25 cellular contexts compared by ENCODE assay signal in genomic region chr7:91193141-91193540, GRCh38.
DNase-seq lines count a peak whose midpoint lies in the region; FAIRE-seq and TF ChIP-seq lines count a peak whose summit lies in the region.
"Had no signal": no experiment of that assay in that cellular context is flagged by ENCODE, and none has a peak within 500 bp of the region (broad histone marks: within the 10 kb centered on the region; RNA-seq: fewer than 3 reads in every experiment).

No MANE protein-coding gene starts in this region.

- H3K36me3 ChIP-seq in GM23248 (ENCODE audit: low read depth) (no peaks in the 10 kb centered on the region), adipocyte (ENCODE audit: control insufficient read depth, insufficient read depth, low read length, severe bottlenecking) (no peaks in the 10 kb centered on the region)
- H3K36me3 ChIP-seq: lower lobe of right lung, tibial nerve had no signal

- no peak for TF ChIP-seq POLR2A in H54 (IDR thresholded peaks at IDR 0.05; ENCODE audit: low read depth, low read length)

- H4K20me1 ChIP-seq in GM23248 (ENCODE audit: insufficient read depth), result no peaks in the 10 kb centered on the region

- H3K9me2 ChIP-seq in GM23248 (ENCODE audit: insufficient read depth), result no peaks in the 10 kb centered on the region

- FAIRE-seq in H54 (lab: Jason Lieb, UNC), result no peak
- FAIRE-seq: GM12892, H1 had no signal

- H2AFZ ChIP-seq in GM23248, result no peak overlapping the region

- H3K27me3 ChIP-seq in GM23248 (replicated peaks; ENCODE audit: insufficient read depth) (no peaks in the 10 kb centered on the region), adipocyte (replicated peaks; ENCODE audit: control insufficient read depth, insufficient read depth, low read length) (no peaks in the 10 kb centered on the region)
- H3K27me3 ChIP-seq: tibial nerve had no signal

- 33 to 55% methylated on average over 1 of the region's 1 CpG for WGBS in GM23248 (ENCODE audit: low coverage in 1 of 2, low lambda C conversion rate in 2 of 2, missing lambda C conversion rate in 2 of 2), 2 experiments

- in situ Hi-C loops in GM23248 (cut with MboI), result no loop called here

- H3K9ac ChIP-seq in GM23248 (no peak overlapping the region), adipocyte (ENCODE audit: low read length) (no peak overlapping the region)
- H3K9ac ChIP-seq: KMS-11 had no signal

- H3K9me3 ChIP-seq in GM23248 (ENCODE audit: low read depth) (no peaks in the 10 kb centered on the region), adipocyte (ENCODE audit: control insufficient read depth, low read length) (no peaks in the 10 kb centered on the region)
- H3K9me3 ChIP-seq: lower lobe of right lung, tibial nerve had no signal

- peak; percentile 58 for DNase-seq in GM23248
- peak; percentile 54 for DNase-seq in adipocyte (ENCODE audit: low read depth)
- peak; percentile 62 for DNase-seq in fibroblast of mammary gland (ENCODE audit: low read depth)
- DNase-seq in stromal cell of bone marrow (ENCODE audit: low read depth), result peak; percentile 11
- no peak for DNase-seq in H54 (ENCODE audit: insufficient read length, low spot score)
- no peak for DNase-seq in putamen (ENCODE audit: low spot score)
- DNase-seq in NCI-H1436 (lab: John Stamatoyannopoulos, UW), result no peak
- DNase-seq: activated CD4-positive, alpha-beta T cell treated with anti-CD3 and anti-CD28 coated beads for 1 hour; activated CD8-positive, alpha-beta T cell treated with anti-CD3 and anti-CD28 coated beads for 36 hours; activated naive CD4-positive, alpha-beta T cell treated with anti-CD3 and anti-CD28 coated beads, Interleukin-2, amount 50 U/mL, for 16 hours; aorta; C1 segment of cervical spinal cord; COR-L47; DND-41; foreskin melanocyte; lower lobe of right lung; naive thymus-derived CD8-positive, alpha-beta T cell; NCI-H1436 treated with DMSO at 0.1 percent for 48 hours; NCI-H510A; stimulated activated CD4-positive, alpha-beta T cell treated with anti-CD3 and anti-CD28 coated beads, Interleukin-2, amount 100 ng/mL, for 24 hours; T-helper 17 cell had no signal

- H3K27ac ChIP-seq in GM23248, result 0 out of 2 replicates have a peak overlapping the region, but pooled peaks have one; percentile 0
- H3K27ac ChIP-seq: KMS-11, lower lobe of right lung, tibial nerve had no signal

- no peak overlapping the region for H3K4me3 ChIP-seq in GM23248
- H3K4me3 ChIP-seq in adipocyte (ENCODE audit: low read length), result no peak overlapping the region
- no peak overlapping the region for H3K4me3 ChIP-seq in fibroblast of mammary gland (ENCODE audit: control insufficient read depth, low read depth, low read length)
- H3K4me3 ChIP-seq: lower lobe of right lung, tibial nerve had no signal

- peak overlapping the region; percentile 52 for H3K4me2 ChIP-seq in GM23248 (ENCODE audit: unreplicated experiment)
- H3K4me2 ChIP-seq: KMS-11 had no signal

- peaks cover 16% of the 10 kb centered on the region for H3F3A ChIP-seq in GM23248 (ENCODE audit: insufficient read depth)

- H3K4me1 ChIP-seq in GM23248 (ENCODE audit: insufficient read depth) (peaks cover 27% of the 10 kb centered on the region), adipocyte (ENCODE audit: control insufficient read depth, insufficient read depth, low read length) (peaks cover 19% of the 10 kb centered on the region)
- H3K4me1 ChIP-seq: lower lobe of right lung had no signal

- no peak for TF ChIP-seq CTCF in fibroblast of mammary gland (conservative IDR thresholded peaks at IDR 0.05; ENCODE audit: control insufficient read depth, insufficient read depth, low read depth, low read length)

- H3K79me2 ChIP-seq in GM23248 (ENCODE audit: insufficient read depth), result no peaks in the 10 kb centered on the region

Comparison
In these comparisons a context has a peak if more than half of its experiments do, and no peak if none do; other contexts are left out.
1. DNase-seq: peak in GM23248 (single experiment), adipocyte (single experiment), fibroblast of mammary gland (single experiment) and stromal cell of bone marrow (single experiment); none in H54 (single experiment), putamen (single experiment) and NCI-H1436 (single experiment).